ENCODE assay signal across 15 cellular contexts in genomic region chr1:24910210-24910609, GRCh38. TPM values are rescaled to one million over a fixed set of nuclear protein-coding genes. Genes with fewer than 3 reads are reported as not detected.
A peak's percentile ranks its signal among the peaks of the same experiment; 100 is the strongest.
DNase-seq lines count a peak whose midpoint lies in the region; ATAC-seq and TF ChIP-seq lines count a peak whose summit lies in the region.
"Had no signal": no experiment of that assay in that cellular context is flagged by ENCODE, and none has a peak within 500 bp of the region (broad histone marks: within the 10 kb centered on the region; RNA-seq: fewer than 3 reads in every experiment).

No MANE protein-coding gene starts in this region.

- no peak for DNase-seq in activated CD8-positive, alpha-beta memory T cell treated with anti-CD3 and anti-CD28 coated beads, Interleukin-2, amount 10 ng/mL, durations not matched to agents 7 days and 5 days
- no peak for DNase-seq in activated CD8-positive, alpha-beta memory T cell treated with anti-CD3 and anti-CD28 coated beads, Interleukin-2, amount 50 U/mL, for 48 hours
- no peak for DNase-seq in activated CD4-positive, alpha-beta memory T cell treated with anti-CD3 and anti-CD28 coated beads for 36 hours
- DNase-seq in stimulated activated naive B cell treated with anti-CD40 and anti-IgM and Interleukin-4, amounts not matched to agents 10 μg/mL and 1 μg/mL and 100 μg/mL, for 72 hours = no peak
- DNase-seq in adrenal gland = no peak
- DNase-seq in NCI-H510A (lab: John Stamatoyannopoulos, UW) = no peak
- no peak for DNase-seq in sciatic nerve (ENCODE audit: low spot score)
- DNase-seq: activated gamma-delta T cell, NCI-H2171 treated with DMSO at 0.1 percent for 48 hours had no signal

- H3K36me3 Mint-ChIP-seq in activated CD8-positive, alpha-beta memory T cell treated with anti-CD3 and anti-CD28 coated beads, Interleukin-2, amount 10 ng/mL, durations not matched to agents 7 days and 5 days = peaks cover 67% of the 10 kb centered on the region
- peaks cover 71% of the 10 kb centered on the region for H3K36me3 Mint-ChIP-seq in activated CD4-positive, alpha-beta memory T cell treated with anti-CD3 and anti-CD28 coated beads for 36 hours
- H3K36me3 Mint-ChIP-seq in stimulated activated naive B cell treated with anti-CD40 and anti-IgM and Interleukin-4, amounts not matched to agents 10 μg/mL and 1 μg/mL and 100 μg/mL, for 72 hours = peaks cover 60 to 64% of the 10 kb centered on the region in 2 donors

- no peak for ATAC-seq in activated CD8-positive, alpha-beta memory T cell treated with anti-CD3 and anti-CD28 coated beads, Interleukin-2, amount 10 ng/mL, durations not matched to agents 7 days and 5 days
- no peak for ATAC-seq in stimulated activated naive B cell treated with anti-CD40 and anti-IgM and Interleukin-4, amounts not matched to agents 10 μg/mL and 1 μg/mL and 100 μg/mL, for 72 hours (replicated peaks)
- no peak for ATAC-seq in sciatic nerve

- H3K9me3 ChIP-seq in esophagus (ENCODE audit: control insufficient read depth in 2 of 2, insufficient read depth in 1 of 2, low read depth in 1 of 2, low read length in 1 of 2) (no peaks in the 10 kb centered on the region), adrenal gland (replicated peaks in 1 of 3) (no peaks in the 10 kb centered on the region)
- H3K9me3 ChIP-seq: A549, esophagus muscularis mucosa, pancreas had no signal

- H3K9me3 Mint-ChIP-seq in activated CD8-positive, alpha-beta memory T cell treated with anti-CD3 and anti-CD28 coated beads, Interleukin-2, amount 10 ng/mL, durations not matched to agents 7 days and 5 days (ENCODE audit: low read depth) = no peaks in the 10 kb centered on the region
- no peaks in the 10 kb centered on the region for H3K9me3 Mint-ChIP-seq in activated CD4-positive, alpha-beta memory T cell treated with anti-CD3 and anti-CD28 coated beads for 36 hours
- no peaks in the 10 kb centered on the region for H3K9me3 Mint-ChIP-seq in stimulated activated naive B cell treated with anti-CD40 and anti-IgM and Interleukin-4, amounts not matched to agents 10 μg/mL and 1 μg/mL and 100 μg/mL, for 72 hours

- TF ChIP-seq CTCF in adrenal gland (IDR thresholded peaks at IDR 0.05) = no peak

- no peak overlapping the region for H3K4me3 ChIP-seq in esophagus (ENCODE audit: low read depth in 1 of 2, low read length in 2 of 2)
- H3K4me3 ChIP-seq in adrenal gland = no peak overlapping the region
- H3K4me3 ChIP-seq: A549, esophagus muscularis mucosa, pancreas had no signal

- peaks cover 0 to 7% of the 10 kb centered on the region in 2 donors for H3K36me3 ChIP-seq in esophagus (ENCODE audit: control insufficient read depth in 2 of 2, insufficient read depth in 2 of 2, low read length in 1 of 2)
- H3K36me3 ChIP-seq in adrenal gland (replicated peaks in 1 of 2) = no peaks in the 10 kb centered on the region
- H3K36me3 ChIP-seq: esophagus muscularis mucosa, pancreas had no signal

- H3K27me3 Mint-ChIP-seq in activated CD8-positive, alpha-beta memory T cell treated with anti-CD3 and anti-CD28 coated beads, Interleukin-2, amount 10 ng/mL, durations not matched to agents 7 days and 5 days = no peaks in the 10 kb centered on the region
- H3K27me3 Mint-ChIP-seq in activated CD4-positive, alpha-beta memory T cell treated with anti-CD3 and anti-CD28 coated beads for 36 hours = no peaks in the 10 kb centered on the region
- no peaks in the 10 kb centered on the region for H3K27me3 Mint-ChIP-seq in stimulated activated naive B cell treated with anti-CD40 and anti-IgM and Interleukin-4, amounts not matched to agents 10 μg/mL and 1 μg/mL and 100 μg/mL, for 72 hours

- POLR2A ChIA-PET in activated CD4-positive, alpha-beta memory T cell treated with anti-CD3 and anti-CD28 coated beads for 36 hours (lab: Charles Lee) = interaction anchor here (1.0 to 7.1 kb wide), 2 partner anchors 9 to 16 kb away, joined by 3 to 69 read pairs; partner anchors contain the start of gene RUNX3

- peak overlapping the region; percentile 96 for H3K27ac Mint-ChIP-seq in activated CD8-positive, alpha-beta memory T cell treated with anti-CD3 and anti-CD28 coated beads, Interleukin-2, amount 10 ng/mL, durations not matched to agents 7 days and 5 days
- peak overlapping the region; percentile 81 for H3K27ac Mint-ChIP-seq in activated CD4-positive, alpha-beta memory T cell treated with anti-CD3 and anti-CD28 coated beads for 36 hours
- H3K27ac Mint-ChIP-seq in stimulated activated naive B cell treated with anti-CD40 and anti-IgM and Interleukin-4, amounts not matched to agents 10 μg/mL and 1 μg/mL and 100 μg/mL, for 72 hours = peak overlapping the region; percentile 84

- H3K27ac ChIP-seq in esophagus (ENCODE audit: low read depth in 2 of 2, low read length in 1 of 2) (peak overlapping the region; percentile 45 to 76), adrenal gland (no peak overlapping the region)
- H3K27ac ChIP-seq: A549, esophagus muscularis mucosa, pancreas had no signal

- H3K27me3 ChIP-seq in esophagus (ENCODE audit: control insufficient read depth in 1 of 2, insufficient read depth in 2 of 2, low read length in 2 of 2) (no peaks in the 10 kb centered on the region), adrenal gland (no peaks in the 10 kb centered on the region)
- H3K27me3 ChIP-seq: pancreas had no signal

- CTCF ChIA-PET in activated CD8-positive, alpha-beta memory T cell treated with anti-CD3 and anti-CD28 coated beads, Interleukin-2, amount 10 ng/mL, durations not matched to agents 7 days and 5 days (lab: Charles Lee) = interaction anchor here (0.8 to 7.0 kb wide), 7 partner anchors 9 to 190 kb away, joined by 3 to 86 read pairs (median 6); partner anchors contain the start of gene RUNX3
- CTCF ChIA-PET in activated CD4-positive, alpha-beta memory T cell treated with anti-CD3 and anti-CD28 coated beads for 36 hours (lab: Charles Lee) = interaction anchor here (1.0 to 1.8 kb wide), 5 partner anchors 12 to 127 kb away, joined by 3 to 12 read pairs (median 5); partner anchors contain the start of gene RUNX3

- H3K4me3 Mint-ChIP-seq in activated CD8-positive, alpha-beta memory T cell treated with anti-CD3 and anti-CD28 coated beads, Interleukin-2, amount 10 ng/mL, durations not matched to agents 7 days and 5 days = no peak overlapping the region
- no peak overlapping the region for H3K4me3 Mint-ChIP-seq in activated CD4-positive, alpha-beta memory T cell treated with anti-CD3 and anti-CD28 coated beads for 36 hours
- no peak overlapping the region for H3K4me3 Mint-ChIP-seq in stimulated activated naive B cell treated with anti-CD40 and anti-IgM and Interleukin-4, amounts not matched to agents 10 μg/mL and 1 μg/mL and 100 μg/mL, for 72 hours
- H3K4me3 Mint-ChIP-seq: brain had no signal

- peaks cover 72% of the 10 kb centered on the region for H3K4me1 Mint-ChIP-seq in activated CD8-positive, alpha-beta memory T cell treated with anti-CD3 and anti-CD28 coated beads, Interleukin-2, amount 10 ng/mL, durations not matched to agents 7 days and 5 days
- H3K4me1 Mint-ChIP-seq in activated CD4-positive, alpha-beta memory T cell treated with anti-CD3 and anti-CD28 coated beads for 36 hours (ENCODE audit: low read depth) = peaks cover 59% of the 10 kb centered on the region
- H3K4me1 Mint-ChIP-seq in stimulated activated naive B cell treated with anti-CD40 and anti-IgM and Interleukin-4, amounts not matched to agents 10 μg/mL and 1 μg/mL and 100 μg/mL, for 72 hours = peaks cover 33 to 55% of the 10 kb centered on the region in 2 donors

- 95 to 99% methylated on average over 9 of the region's 9 CpGs for WGBS in esophagus, 2 donors
- 90 to 96% (median 95%) methylated on average over 9 of the region's 9 CpGs for WGBS in adrenal gland, 4 donors

- intact Hi-C loops in activated CD4-positive, alpha-beta memory T cell treated with anti-CD3 and anti-CD28 coated beads for 36 hours (cut with micrococcal nuclease) = no loop called here
- intact Hi-C loops in adrenal gland (cut with DNase I) = no loop called here
- intact Hi-C loops in sciatic nerve (cut with DNase I) = no loop called here

- H3K4me1 ChIP-seq in esophagus (ENCODE audit: control insufficient read depth in 2 of 2, insufficient read depth in 2 of 2, low read length in 1 of 2) (peaks cover 0 to 3% of the 10 kb centered on the region in 2 donors), adrenal gland (replicated peaks in 1 of 2) (no peaks in the 10 kb centered on the region)
- H3K4me1 ChIP-seq: A549, pancreas had no signal

- TF ChIP-seq POLR2A in adrenal gland (IDR thresholded peaks at IDR 0.05) = no peak

RNA-seq across cellular contexts. Expression of gene RUNX3, which starts 19.9 kb away (rescaled TPM):
- 100 to 1,000 TPM; 224 to 246 TPM for total RNA-seq in activated CD8-positive, alpha-beta memory T cell treated with anti-CD3 and anti-CD28 coated beads, Interleukin-2, amount 10 ng/mL, durations not matched to agents 7 days and 5 days
- 100 to 1,000 TPM; 153 to 155 TPM for total RNA-seq in activated CD4-positive, alpha-beta memory T cell treated with anti-CD3 and anti-CD28 coated beads for 36 hours
- 1 to 10 TPM in 1 of 2 donors, under 1 TPM in 1; 0.77 to 1.4 TPM for polyA plus RNA-seq in esophagus
- total RNA-seq in adrenal gland = 1 to 10 TPM in 7 of 8 donors, under 1 TPM in 1; 0.79 to 7.5 (median 3.4) TPM
- polyA plus RNA-seq in adrenal gland = 1 to 10 TPM in 1 of 3 donors, under 1 TPM in 2; 0.73 to 1.0 (median 0.94) TPM
- 2.0 TPM for total RNA-seq in sciatic nerve
- total RNA-seq: LHCN-M2 had no signal

Comparison
In these comparisons a context has a peak if more than half of its experiments do, and no peak if none do; other contexts are left out.
1. H3K27ac ChIP-seq: peak in esophagus (2 of 2); none in adrenal gland (0 of 5).
2. RNA of gene RUNX3, which starts 19.9 kb away (total RNA-seq): 224 to 246 TPM in activated CD8-positive, alpha-beta memory T cell treated with anti-CD3 and anti-CD28 coated beads, Interleukin-2, amount 10 ng/mL, durations not matched to agents 7 days and 5 days and 153 to 155 TPM in activated CD4-positive, alpha-beta memory T cell treated with anti-CD3 and anti-CD28 coated beads for 36 hours; 0.79 to 7.5 TPM in adrenal gland and 2.0 TPM in sciatic nerve (single experiment); every median in the first group is over 10 times any median in the second.
3. Peak in every context shown above with its lines, with median percentiles within 50 percentile points of each other: H3K27ac Mint-ChIP-seq.